22 cellular contexts compared by ENCODE assay signal in the genomic region with DNA sequence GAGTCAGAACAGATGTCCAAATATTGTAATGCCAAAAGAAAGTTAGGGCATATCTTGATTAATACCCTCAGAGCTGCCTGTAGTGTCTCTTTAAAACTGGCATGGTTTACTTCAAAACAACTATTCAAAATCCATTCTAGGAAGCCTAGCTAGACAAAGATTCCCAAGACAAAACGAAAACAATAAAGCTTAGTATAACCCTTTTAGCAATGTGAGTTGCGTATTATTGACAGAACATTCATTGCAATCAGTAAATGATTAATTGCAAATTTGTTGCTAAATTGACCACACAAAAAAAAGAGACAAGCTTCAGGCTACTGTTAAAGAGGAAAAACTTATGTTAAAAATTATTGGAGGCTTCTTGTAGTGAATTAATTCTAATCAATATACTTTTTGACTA.
DNase-seq lines count a peak whose midpoint lies in the region; ATAC-seq, FAIRE-seq and TF ChIP-seq lines count a peak whose summit lies in the region.
"Had no signal": no experiment of that assay in that cellular context is flagged by ENCODE, and none has a peak within 500 bp of the region (broad histone marks: within the 10 kb centered on the region; RNA-seq: fewer than 3 reads in every experiment).

No MANE protein-coding gene starts in this region.

- H3K27ac ChIP-seq in liver (ENCODE audit: low read depth in 1 of 2, low read length in 2 of 2) (no peak overlapping the region), HepG2 (ENCODE audit: extremely low read length, insufficient read depth, low read length) (no peak overlapping the region), kidney (ENCODE audit: low read depth in 2 of 2, low read length in 2 of 2) (no peak overlapping the region), right lobe of liver (no peak overlapping the region)
- H3K27ac ChIP-seq: 22Rv1, A549, BLaER1 had no signal

- TF ChIP-seq RAD21 in liver (IDR thresholded peaks at IDR 0.05) (peak in 1 of 2 donors; percentile 56), HepG2 (CRISPR knock-in tag; IDR thresholded peaks at IDR 0.05) (no peak)

- ATAC-seq in HepG2 (no peak), right lobe of liver (peak; percentile 34 to 79 (median 70)), HG03469 (IDR thresholded peaks at IDR 0.05; ENCODE audit: unreplicated experiment) (no peak), GM19467 (IDR thresholded peaks at IDR 0.05; ENCODE audit: unreplicated experiment) (no peak)
- ATAC-seq: A549 had no signal

- no peaks in the 10 kb centered on the region for H3K36me3 ChIP-seq in liver (ENCODE audit: control insufficient read depth in 4 of 4, insufficient read depth in 3 of 4, low read depth in 1 of 4, low read length in 3 of 4)
- no peaks in the 10 kb centered on the region for H3K36me3 ChIP-seq in HepG2 (replicated peaks in 1 of 2; ENCODE audit: control insufficient read depth in 1 of 2, insufficient read depth in 2 of 2, low read length in 2 of 2)
- H3K36me3 ChIP-seq in kidney (ENCODE audit: control insufficient read depth in 1 of 2, insufficient read depth in 2 of 2, low read length in 2 of 2), result no peaks in the 10 kb centered on the region
- no peaks in the 10 kb centered on the region for H3K36me3 ChIP-seq in right lobe of liver
- H3K36me3 ChIP-seq: BE2C, BLaER1 had no signal

- no TSS peak for BruUV-seq in HepG2 (replicated peaks; lab: Mats Ljungman, UMichigan)

- H3K4me1 ChIP-seq in liver (ENCODE audit: control insufficient read depth in 4 of 4, insufficient read depth in 4 of 4, low read length in 3 of 4), result peaks cover 0 to 4% (median 0%) of the 10 kb centered on the region in 4 donors
- H3K4me1 ChIP-seq in HepG2 (ENCODE audit: insufficient read depth, low read length), result no peaks in the 10 kb centered on the region
- no peaks in the 10 kb centered on the region for H3K4me1 ChIP-seq in kidney (ENCODE audit: control insufficient read depth in 1 of 2, insufficient read depth in 1 of 2, low read depth in 1 of 2, low read length in 2 of 2)
- no peaks in the 10 kb centered on the region for H3K4me1 ChIP-seq in right lobe of liver
- H3K4me1 ChIP-seq: A549, BE2C, BLaER1 had no signal

- TF ChIP-seq EP300 in HepG2 (IDR thresholded peaks at IDR 0.05; ENCODE audit: low read depth in 2 of 2, low read length in 2 of 2), result no peak
- no peak for TF ChIP-seq EP300 in HepG2 (CRISPR knock-in tag; IDR thresholded peaks at IDR 0.05; ENCODE audit: borderline replicate concordance)

- H3K9me3 ChIP-seq in liver (ENCODE audit: control insufficient read depth in 4 of 4, low read length in 3 of 4), result no peaks in the 10 kb centered on the region
- H3K9me3 ChIP-seq in HepG2 (ENCODE audit: low read length), result peaks cover 81% of the 10 kb centered on the region
- H3K9me3 ChIP-seq in kidney (ENCODE audit: control insufficient read depth in 1 of 2, low read length in 2 of 2), result no peaks in the 10 kb centered on the region
- no peaks in the 10 kb centered on the region for H3K9me3 ChIP-seq in right lobe of liver
- H3K9me3 ChIP-seq: BE2C, BLaER1 had no signal

- DNase-seq in HepG2 (ENCODE audit: low spot score) (no peak), kidney (no peak), right lobe of liver (no peak), NCI-H2171 treated with DMSO at 0.1 percent for 48 hours (lab: John Stamatoyannopoulos, UW) (no peak)
- DNase-seq: BE2C; C1 segment of cervical spinal cord; CD4-positive, alpha-beta memory T cell; CD4-positive, CD25-positive, alpha-beta regulatory T cell; CD8-positive, alpha-beta memory T cell; COR-L47; DMS79 treated with DMSO at 0.1 percent for 48 hours; GF-D8 had no signal

- H3K4me3 ChIP-seq in liver (ENCODE audit: low read depth in 1 of 3, low read length in 3 of 3), result no peak overlapping the region
- H3K4me3 ChIP-seq in HepG2 (replicated peaks in 1 of 3; ENCODE audit: insufficient read depth in 1 of 3, low read depth in 2 of 3, low read length in 3 of 3), result no peak overlapping the region
- H3K4me3 ChIP-seq in kidney (ENCODE audit: low read length in 2 of 2), result peak overlapping the region; percentile 15 to 30
- peak overlapping the region in 1 of 3 donors; percentile 24 for H3K4me3 ChIP-seq in right lobe of liver
- H3K4me3 ChIP-seq: A549, BLaER1 had no signal

- TF ChIP-seq POLR2A in HepG2 (IDR thresholded peaks at IDR 0.05; ENCODE audit: insufficient read depth in 1 of 2, low read depth in 2 of 2, low read length in 2 of 2) (no peak), right lobe of liver (IDR thresholded peaks at IDR 0.05) (no peak)

- FAIRE-seq in HepG2 (lab: Jason Lieb, UNC) (no peak), kidney (lab: Jason Lieb, UNC) (no peak)
- FAIRE-seq: A549, D721Med, G401.6, GM12891, GM19239 had no signal

- 28% methylated on average over 2 of the region's 2 CpGs for WGBS in liver
- 0% methylated on average over 2 of the region's 2 CpGs for WGBS in HepG2 (ENCODE audit: low lambda C conversion rate)
- WGBS in right lobe of liver (ENCODE audit: insufficient coverage, low coverage, low lambda C conversion rate, missing lambda C conversion rate), result 23% methylated on average over 2 of the region's 2 CpGs

- no peaks in the 10 kb centered on the region for H3K79me2 ChIP-seq in HepG2 (ENCODE audit: insufficient read depth, low read length)

- TF ChIP-seq CTCF in liver (IDR thresholded peaks at IDR 0.05; ENCODE audit: low read depth, low read length, missing input control) (no peak), HepG2 (CRISPR knock-in tag; IDR thresholded peaks at IDR 0.05) (no peak), kidney (IDR thresholded peaks at IDR 0.05; ENCODE audit: borderline replicate concordance, extremely low read depth, insufficient read depth) (no peak), right lobe of liver (IDR thresholded peaks at IDR 0.05) (no peak)

- no peaks in the 10 kb centered on the region for H3K27me3 ChIP-seq in liver (ENCODE audit: control insufficient read depth in 4 of 4, insufficient read depth in 4 of 4, low read length in 3 of 4)
- H3K27me3 ChIP-seq in HepG2 (ENCODE audit: control insufficient read depth in 1 of 2, insufficient read depth in 2 of 2, low read length in 2 of 2), result no peaks in the 10 kb centered on the region
- H3K27me3 ChIP-seq in right lobe of liver, result no peaks in the 10 kb centered on the region
- H3K27me3 ChIP-seq: BE2C, BLaER1 had no signal

- intact Hi-C loops in HepG2 (cut with micrococcal nuclease; ENCODE audit: unreplicated experiment) (no loop called here), kidney (cut with DNase I) (no loop called here), right lobe of liver (cut with DNase I) (no loop called here)

- H2AFZ ChIP-seq in HepG2 (ENCODE audit: low read length), result no peak overlapping the region

- POLR2A ChIA-PET in HepG2 (lab: Yijun Ruan, JAX), result no interaction called here

- CTCF ChIA-PET in HepG2 (lab: Yijun Ruan, JAX; ENCODE audit: low intra/inter-chr PET ratio, low total read pairs), result no interaction called here

- in situ Hi-C loops in HepG2 (cut with HindIII; ENCODE audit: extremely low pct_ligation_motif_present, low pct_unique_long_range_greater_than_20kb), result no loop called here

- no peak overlapping the region for H3K4me2 ChIP-seq in HepG2 (ENCODE audit: low read depth, low read length)
- H3K4me2 ChIP-seq: A549, BLaER1 had no signal

- H4K20me1 ChIP-seq in HepG2 (ENCODE audit: insufficient read depth, low read length), result no peaks in the 10 kb centered on the region
- H4K20me1 ChIP-seq: BLaER1 had no signal

- H3K9ac ChIP-seq in liver (ENCODE audit: low read depth in 1 of 2, low read length in 2 of 2) (no peak overlapping the region), HepG2 (ENCODE audit: insufficient read depth, low read depth, low read length) (no peak overlapping the region), kidney (ENCODE audit: low read length in 2 of 2) (no peak overlapping the region)
- H3K9ac ChIP-seq: BLaER1 had no signal

TF ChIP-seq in liver, 16 proteins besides CTCF, POLR2A, EP300 and RAD21 (continues in another document):
- no peak for TF ChIP-seq TAF1 (conservative IDR thresholded peaks at IDR 0.05)
- TF ChIP-seq JUND (IDR thresholded peaks at IDR 0.05), result no peak
- TF ChIP-seq YY1 (IDR thresholded peaks at IDR 0.05), result no peak
- TF ChIP-seq, protein P1, sequence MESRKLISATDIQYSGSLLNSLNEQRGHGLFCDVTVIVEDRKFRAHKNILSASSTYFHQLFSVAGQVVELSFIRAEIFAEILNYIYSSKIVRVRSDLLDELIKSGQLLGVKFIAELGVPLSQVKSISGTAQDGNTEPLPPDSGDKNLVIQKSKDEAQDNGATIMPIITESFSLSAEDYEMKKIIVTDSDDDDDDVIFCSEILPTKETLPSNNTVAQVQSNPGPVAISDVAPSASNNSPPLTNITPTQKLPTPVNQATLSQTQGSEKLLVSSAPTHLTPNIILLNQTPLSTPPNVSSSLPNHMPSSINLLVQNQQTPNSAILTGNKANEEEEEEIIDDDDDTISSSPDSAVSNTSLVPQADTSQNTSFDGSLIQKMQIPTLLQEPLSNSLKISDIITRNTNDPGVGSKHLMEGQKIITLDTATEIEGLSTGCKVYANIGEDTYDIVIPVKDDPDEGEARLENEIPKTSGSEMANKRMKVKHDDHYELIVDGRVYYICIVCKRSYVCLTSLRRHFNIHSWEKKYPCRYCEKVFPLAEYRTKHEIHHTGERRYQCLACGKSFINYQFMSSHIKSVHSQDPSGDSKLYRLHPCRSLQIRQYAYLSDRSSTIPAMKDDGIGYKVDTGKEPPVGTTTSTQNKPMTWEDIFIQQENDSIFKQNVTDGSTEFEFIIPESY (IDR thresholded peaks at IDR 0.05), result no peak
- TF ChIP-seq SP1 (IDR thresholded peaks at IDR 0.05), result peak; percentile 71

TF ChIP-seq in HepG2, 621 proteins besides CTCF, POLR2A, EP300 and RAD21 (continues in another document):
- TF ChIP-seq, protein P2, sequence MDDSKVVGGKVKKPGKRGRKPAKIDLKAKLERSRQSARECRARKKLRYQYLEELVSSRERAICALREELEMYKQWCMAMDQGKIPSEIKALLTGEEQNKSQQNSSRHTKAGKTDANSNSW (CRISPR knock-in tag; IDR thresholded peaks at IDR 0.05; ENCODE audit: borderline replicate concordance), result no peak
- TF ChIP-seq, protein P3, sequence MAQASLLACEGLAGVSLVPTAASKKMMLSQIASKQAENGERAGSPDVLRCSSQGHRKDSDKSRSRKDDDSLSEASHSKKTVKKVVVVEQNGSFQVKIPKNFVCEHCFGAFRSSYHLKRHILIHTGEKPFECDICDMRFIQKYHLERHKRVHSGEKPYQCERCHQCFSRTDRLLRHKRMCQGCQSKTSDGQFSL (CRISPR knock-in tag; IDR thresholded peaks at IDR 0.05), result no peak

Comparison
In these comparisons a context has a peak if more than half of its experiments do, and no peak if none do; other contexts are left out.
1. ATAC-seq: peak in right lobe of liver (4 of 4); none in HepG2 (single experiment), HG03469 (single experiment) and GM19467 (single experiment).
2. H3K4me3 ChIP-seq: peak in kidney (2 of 2); none in liver (0 of 3) and HepG2 (0 of 3).